13 cellular contexts compared by ENCODE assay signal in genomic region chr5:168315991-168316578, GRCh38. TPM values are rescaled to one million over a fixed set of nuclear protein-coding genes. Genes with fewer than 3 reads are reported as not detected.
DNase-seq lines count a peak whose midpoint lies in the region; ATAC-seq and TF ChIP-seq lines count a peak whose summit lies in the region.
"Had no signal": no experiment of that assay in that cellular context is flagged by ENCODE, and none has a peak within 500 bp of the region (broad histone marks: within the 10 kb centered on the region; RNA-seq: fewer than 3 reads in every experiment).

No MANE protein-coding gene starts in this region.

- dilution Hi-C loops in mammary epithelial cell (cut with HindIII; ENCODE audit: low sequenced_read_pairs) = no loop called here

- H3K9ac ChIP-seq in mammary epithelial cell (ENCODE audit: insufficient read depth, low read length) = no peak overlapping the region

- H2AFZ ChIP-seq in mammary epithelial cell (ENCODE audit: low read depth, low read length) = no peak overlapping the region

- CTCF ChIA-PET in MCF 10A (lab: Yijun Ruan, JAX) = interaction anchor here (0.8 to 2.1 kb wide), 11 partner anchors 8 to 171 kb away, joined by 3 to 16 read pairs (median 3); no protein-coding TSS in a partner anchor
- CTCF ChIA-PET in mammary epithelial cell (lab: Charles Lee; ENCODE audit: low non-redundant PET) = no interaction called here

- no peak for DNase-seq in MCF 10A (ENCODE audit: unreplicated experiment)
- no peak for DNase-seq in mammary epithelial cell
- peak; percentile 64 to 71 for DNase-seq in breast epithelium (ENCODE audit: low spot score in 2 of 2)
- no peak for DNase-seq in mesothelial cell of epicardium (ENCODE audit: low spot score in 2 of 2, unreplicated experiment in 2 of 2)
- no peak for DNase-seq in UCSD-AML1 (lab: John Stamatoyannopoulos, UW; ENCODE audit: unreplicated experiment)
- DNase-seq in T-helper 17 cell = no peak
- DNase-seq in OCI-M2 (lab: John Stamatoyannopoulos, UW; ENCODE audit: unreplicated experiment) = no peak
- DNase-seq: activated CD8-positive, alpha-beta memory T cell treated with anti-CD3 and anti-CD28 coated beads, Interleukin-2, amount 50 U/mL, for 48 hours; brain microvascular endothelial cell; gastrocnemius medialis; NCI-H1048; psoas muscle had no signal

- BruUV-seq in MCF 10A (replicated peaks; lab: Mats Ljungman, UMichigan) (no TSS peak), mammary epithelial cell (replicated peaks; lab: Mats Ljungman, UMichigan) (no TSS peak)

- H3K79me2 ChIP-seq in mammary epithelial cell (ENCODE audit: insufficient read depth, low read length) = peaks cover 50% of the 10 kb centered on the region

- no peaks in the 10 kb centered on the region for H4K20me1 ChIP-seq in mammary epithelial cell (ENCODE audit: insufficient read depth, low read length)

- H3K4me3 Mint-ChIP-seq in MCF 10A (ENCODE audit: unreplicated experiment) = no peak overlapping the region
- no peak overlapping the region for H3K4me3 Mint-ChIP-seq in mesothelial cell of epicardium
- no peak overlapping the region for H3K4me3 Mint-ChIP-seq in T-helper 17 cell

- H3K4me2 ChIP-seq in mammary epithelial cell (ENCODE audit: insufficient read depth, low read depth, low read length) = no peak overlapping the region

- H3K27ac ChIP-seq in mammary epithelial cell (ENCODE audit: insufficient read depth, low read depth, low read length) (no peak overlapping the region), breast epithelium (peak overlapping the region; percentile 89)
- H3K27ac ChIP-seq: brain microvascular endothelial cell, gastrocnemius medialis, psoas muscle had no signal

- in situ Hi-C loops in mammary epithelial cell (cut with MboI; ENCODE audit: low sequenced_read_pairs in 2 of 2) = no loop called here

- peaks cover 36% of the 10 kb centered on the region for H3K4me1 ChIP-seq in mammary epithelial cell (ENCODE audit: insufficient read depth, low read length)
- H3K4me1 ChIP-seq in breast epithelium = peaks cover 0 to 6% of the 10 kb centered on the region in 2 donors
- H3K4me1 ChIP-seq: gastrocnemius medialis, psoas muscle had no signal

- no peaks in the 10 kb centered on the region for H3K27me3 ChIP-seq in mammary epithelial cell (ENCODE audit: insufficient read depth, low read length)
- H3K27me3 ChIP-seq in breast epithelium = no peaks in the 10 kb centered on the region
- H3K27me3 ChIP-seq: brain microvascular endothelial cell, gastrocnemius medialis had no signal

- H3K4me1 Mint-ChIP-seq in MCF 10A (ENCODE audit: insufficient read depth, unreplicated experiment) = peaks cover 38% of the 10 kb centered on the region
- H3K4me1 Mint-ChIP-seq in mesothelial cell of epicardium = peaks cover 55% of the 10 kb centered on the region
- H3K4me1 Mint-ChIP-seq in T-helper 17 cell = peaks cover 5% of the 10 kb centered on the region

- TF ChIP-seq POLR2A in breast epithelium (IDR thresholded peaks at IDR 0.05) = no peak
- TF ChIP-seq POLR2A in GM18505 (IDR thresholded peaks at IDR 0.05; ENCODE audit: borderline replicate concordance, extremely low read depth, insufficient read depth, insufficient read length) = no peak

- POLR2A ChIA-PET in MCF 10A (lab: Yijun Ruan, JAX) = interaction anchor here (1.0 to 4.8 kb wide), 8 partner anchors 9 to 331 kb away, joined by 3 to 44 read pairs (median 6); partner anchors contain the start of gene WWC1

- no peak for ATAC-seq in GM18505 (IDR thresholded peaks at IDR 0.05; ENCODE audit: unreplicated experiment)
- no peak for ATAC-seq in T-helper 17 cell
- ATAC-seq: gastrocnemius medialis, psoas muscle had no signal

- H3K9me3 Mint-ChIP-seq in MCF 10A (ENCODE audit: unreplicated experiment) (no peaks in the 10 kb centered on the region), mesothelial cell of epicardium (no peaks in the 10 kb centered on the region)

- H3K27ac Mint-ChIP-seq in MCF 10A (ENCODE audit: low read depth, unreplicated experiment) (peak overlapping the region; percentile 50), mesothelial cell of epicardium (peak overlapping the region; percentile 98), T-helper 17 cell (no peak overlapping the region)

- H3K4me3 ChIP-seq in mammary epithelial cell (replicated peaks in 1 of 3; ENCODE audit: insufficient read depth in 1 of 3, low read depth in 2 of 3, low read length in 3 of 3) (no peak overlapping the region), breast epithelium (no peak overlapping the region)
- H3K4me3 ChIP-seq: gastrocnemius medialis, psoas muscle had no signal

- TF ChIP-seq CTCF in MCF 10A (IDR thresholded peaks at IDR 0.05; ENCODE audit: unreplicated experiment) = no peak
- TF ChIP-seq CTCF in mammary epithelial cell (conservative IDR thresholded peaks at IDR 0.05 in 1 of 2, IDR thresholded peaks at IDR 0.05 in 1 of 2; ENCODE audit: extremely low read depth in 1 of 2, insufficient read depth in 1 of 2, low read depth in 1 of 2, low read length in 2 of 2) = no peak
- no peak for TF ChIP-seq CTCF in breast epithelium (IDR thresholded peaks at IDR 0.05)
- no peak for TF ChIP-seq CTCF in mesothelial cell of epicardium (IDR thresholded peaks at IDR 0.05; ENCODE audit: unreplicated experiment)

- intact Hi-C loops in MCF 10A (cut with micrococcal nuclease) = no loop called here
- intact Hi-C loops in mammary epithelial cell (cut with micrococcal nuclease) = loop anchor here (1.0 kb wide), 2 partner anchors 8 to 15 kb away; no protein-coding TSS in a partner anchor
- intact Hi-C loops in breast epithelium (cut with DNase I; ENCODE audit: low total_unique reads) = no loop called here

- H3K36me3 ChIP-seq in mammary epithelial cell (ENCODE audit: insufficient read depth, low read length) (no peaks in the 10 kb centered on the region), breast epithelium (no peaks in the 10 kb centered on the region)
- H3K36me3 ChIP-seq: brain microvascular endothelial cell, gastrocnemius medialis had no signal

- H3K9me3 ChIP-seq in mammary epithelial cell (replicated peaks; ENCODE audit: insufficient read depth, low read length) = no peaks in the 10 kb centered on the region
- no peaks in the 10 kb centered on the region for H3K9me3 ChIP-seq in breast epithelium
- no peaks in the 10 kb centered on the region for H3K9me3 ChIP-seq in T-helper 17 cell (ENCODE audit: control insufficient read depth, low read length, poor library complexity, severe bottlenecking)
- H3K9me3 ChIP-seq: gastrocnemius medialis, psoas muscle had no signal

- no peaks in the 10 kb centered on the region for H3K36me3 Mint-ChIP-seq in MCF 10A (ENCODE audit: insufficient read depth, unreplicated experiment)
- no peaks in the 10 kb centered on the region for H3K36me3 Mint-ChIP-seq in mesothelial cell of epicardium
- no peaks in the 10 kb centered on the region for H3K36me3 Mint-ChIP-seq in T-helper 17 cell (ENCODE audit: low read depth)

- H3K27me3 Mint-ChIP-seq in MCF 10A (ENCODE audit: insufficient read depth, unreplicated experiment) (no peaks in the 10 kb centered on the region), mesothelial cell of epicardium (ENCODE audit: low read depth) (no peaks in the 10 kb centered on the region), T-helper 17 cell (no peaks in the 10 kb centered on the region)

- 92% methylated on average over 8 of the region's 9 CpGs for WGBS in mammary epithelial cell (ENCODE audit: low coverage, missing lambda C conversion rate)

RNA-seq across cellular contexts. Expression of gene WWC1, which starts 24.6 kb away (rescaled TPM):
- total RNA-seq in MCF 10A (2022) (27.8 and 47.0 TPM in 2 replicates), mammary epithelial cell (10 to 100 TPM; 17.8 to 32.0 TPM), breast epithelium (10 to 100 TPM in 2 of 3 donors, under 1 TPM in 1; 0.96 to 59.9 (median 59.6) TPM), mesothelial cell of epicardium (29.9 to 35.1 TPM (median 32.8 TPM) in 3 replicates), T-helper 17 cell (1 to 10 TPM; 5.4 TPM)
- 14.0 TPM for polyA plus RNA-seq in mammary epithelial cell
- polyA minus RNA-seq in mammary epithelial cell = 78.6 TPM

Comparison
In these comparisons a context has a peak if more than half of its experiments do, and no peak if none do; other contexts are left out.
1. DNase-seq: peak in breast epithelium (2 of 2); none in MCF 10A (single experiment), mammary epithelial cell (single experiment), mesothelial cell of epicardium (0 of 2), UCSD-AML1 (single experiment), T-helper 17 cell (0 of 3) and OCI-M2 (single experiment).